ENCODE assay signal across 15 cellular contexts in genomic region chr16:88499314-88499713, GRCh38.
"Had no signal": no experiment of that assay in that cellular context is flagged by ENCODE, and none has a peak within 500 bp of the region (broad histone marks: within the 10 kb centered on the region; RNA-seq: fewer than 3 reads in every experiment).

No MANE protein-coding gene starts in this region.

- ATAC-seq: activated CD4-positive, CD25-positive, alpha-beta regulatory T cell treated with anti-CD3 and anti-CD28 coated beads, Interleukin-2, amount 50 U/mL, for 24 hours; sciatic nerve; T-helper 17 cell had no signal

- H3K4me3 ChIP-seq: SK-N-MC had no signal

- H3K36me3 Mint-ChIP-seq: brain had no signal

- H3K27ac ChIP-seq: SK-N-MC had no signal

- H3K9me3 Mint-ChIP-seq: dendritic cell treated with granulocyte-macrophage colony-stimulating factor and Interleukin-4, amounts not matched to agents 40 ng/mL and 50 ng/mL, for 4 days; stimulated activated naive CD8-positive, alpha-beta T cell treated with anti-CD3 and anti-CD28 coated beads, Interleukin-15, Interleukin-2, amounts not matched to agents 100 ng/mL and 50 ng/mL, for 24 hours had no signal

- H3K27ac Mint-ChIP-seq: dendritic cell treated with granulocyte-macrophage colony-stimulating factor and Interleukin-4, amounts not matched to agents 40 ng/mL and 50 ng/mL, for 4 days; stimulated activated naive CD8-positive, alpha-beta T cell treated with anti-CD3 and anti-CD28 coated beads, Interleukin-15, Interleukin-2, amounts not matched to agents 100 ng/mL and 50 ng/mL, for 24 hours; T-helper 17 cell had no signal

- H3K4me3 Mint-ChIP-seq: brain; dendritic cell treated with granulocyte-macrophage colony-stimulating factor and Interleukin-4, amounts not matched to agents 40 ng/mL and 50 ng/mL, for 4 days; stimulated activated naive CD8-positive, alpha-beta T cell treated with anti-CD3 and anti-CD28 coated beads, Interleukin-15, Interleukin-2, amounts not matched to agents 100 ng/mL and 50 ng/mL, for 24 hours had no signal

- DNase-seq: activated CD4-positive, alpha-beta T cell treated with anti-CD3 and anti-CD28 coated beads, Interleukin-2, amount 50 U/mL, for 4 hours; activated naive CD4-positive, alpha-beta T cell treated with anti-CD3 and anti-CD28 coated beads, Interleukin-2, amount 50 U/mL, for 16 hours; activated T-cell treated with anti-CD3 and anti-CD28 coated beads, Interleukin-2, amount 50 U/mL, for 1 hour; amniotic stem cell; cerebellar nuclear complex; mesenchymal stem cell; posterior cingulate gyrus; stimulated activated CD4-positive, alpha-beta T cell treated with anti-CD3 and anti-CD28 coated beads, Interleukin-12 subunit alpha, Interleukin-12 subunit beta, amount 100 ng/mL, for 4 hours; T-helper 17 cell had no signal

- H3K27me3 Mint-ChIP-seq: stimulated activated naive CD8-positive, alpha-beta T cell treated with anti-CD3 and anti-CD28 coated beads, Interleukin-15, Interleukin-2, amounts not matched to agents 100 ng/mL and 50 ng/mL, for 24 hours; T-helper 17 cell had no signal

- H3K4me1 Mint-ChIP-seq: brain had no signal
